Comparison of ENCODE assay signal across 10 cellular contexts in genomic region chr20:53898558-53898931, GRCh38.
A peak's percentile ranks its signal among the peaks of the same experiment; 100 is the strongest.
DNase-seq lines count a peak whose midpoint lies in the region; ATAC-seq, FAIRE-seq and TF ChIP-seq lines count a peak whose summit lies in the region.
"Had no signal": no experiment of that assay in that cellular context is flagged by ENCODE, and none has a peak within 500 bp of the region (broad histone marks: within the 10 kb centered on the region; RNA-seq: fewer than 3 reads in every experiment).

No MANE protein-coding gene starts in this region.

- H3K9ac ChIP-seq in KMS-11 (no peak overlapping the region), K562 (ENCODE audit: insufficient read depth in 1 of 2, low read depth in 2 of 2, low read length in 2 of 2) (no peak overlapping the region; a peak in 1 of 4 replicates), GM23248 (no peak overlapping the region)

- no peaks in the 10 kb centered on the region for H3K27me3 Mint-ChIP-seq in nephron (ENCODE audit: low read depth)

- TF ChIP-seq CTCF in KMS-11 (conservative IDR thresholded peaks at IDR 0.05; ENCODE audit: low read depth, low read length) = no peak
- no peak for TF ChIP-seq CTCF in K562 (IDR thresholded peaks at IDR 0.05 in 2 of 3, conservative IDR thresholded peaks at IDR 0.05 in 1 of 3; ENCODE audit: insufficient read depth in 2 of 3, low read depth in 1 of 3, low read length in 3 of 3)
- TF ChIP-seq CTCF in nephron (IDR thresholded peaks at IDR 0.05; ENCODE audit: unreplicated experiment in 3 of 3) = no peak

- peaks cover 42% of the 10 kb centered on the region for H3K4me1 ChIP-seq in KMS-11 (ENCODE audit: low read depth, poor library complexity, severe bottlenecking)
- peaks cover 8 to 29% of the 10 kb centered on the region in 2 experiments; a peak in 4 of 5 replicates for H3K4me1 ChIP-seq in K562 (replicated peaks in 1 of 2; ENCODE audit: control insufficient read depth in 2 of 2, insufficient read depth in 2 of 2, low read length in 2 of 2)
- H3K4me1 ChIP-seq in GM23248 (ENCODE audit: insufficient read depth) = peaks cover 53% of the 10 kb centered on the region

- FAIRE-seq in K562 (lab: Jason Lieb, UNC) = no peak

- H3K4me3 ChIP-seq in KMS-11 (IDR thresholded peaks at IDR 0.05; ENCODE audit: insufficient read depth, low read depth, low read length) = no peak overlapping the region
- no peak overlapping the region for H3K4me3 ChIP-seq in K562
- H3K4me3 ChIP-seq in GM23248 = no peak overlapping the region
- H3K4me3 ChIP-seq: tibial artery had no signal

- no peak for TF ChIP-seq RAD21 in K562 (CRISPR knock-in tag; conservative IDR thresholded peaks at IDR 0.05 in 1 of 2, IDR thresholded peaks at IDR 0.05 in 1 of 2)

- no peaks in the 10 kb centered on the region for H3K9me3 Mint-ChIP-seq in nephron

- H3K9me3 ChIP-seq in K562 (replicated peaks; ENCODE audit: control insufficient read depth, insufficient read depth, low read depth, low read length) = no peaks in the 10 kb centered on the region
- no peaks in the 10 kb centered on the region for H3K9me3 ChIP-seq in GM23248 (ENCODE audit: low read depth)
- H3K9me3 ChIP-seq: tibial artery had no signal

- CTCF ChIA-PET in K562 (lab: Yijun Ruan, JAX; ENCODE audit: low intra/inter-chr PET ratio) = no interaction called here

- peaks cover 49% of the 10 kb centered on the region for H3K4me1 Mint-ChIP-seq in nephron

- H3K9me2 ChIP-seq in GM23248 (ENCODE audit: insufficient read depth) = no peaks in the 10 kb centered on the region; the same call in 1 of the 2 replicates

- H3F3A ChIP-seq in GM23248 (ENCODE audit: insufficient read depth) = peaks cover 50% of the 10 kb centered on the region

- no peaks in the 10 kb centered on the region for H3K79me2 ChIP-seq in KMS-11 (ENCODE audit: insufficient read depth, low read depth)
- no peaks in the 10 kb centered on the region for H3K79me2 ChIP-seq in K562 (ENCODE audit: control insufficient read depth, insufficient read depth, low read length)
- no peaks in the 10 kb centered on the region for H3K79me2 ChIP-seq in GM23248 (ENCODE audit: insufficient read depth)

- no peak for TF ChIP-seq POLR2A in K562 (conservative IDR thresholded peaks at IDR 0.05)

- ATAC-seq in K562 (no peak; the same call in 2 of the 3 replicates), HG03565 (IDR thresholded peaks at IDR 0.05; ENCODE audit: unreplicated experiment) (no peak)

- TF ChIP-seq EP300 in K562 (IDR thresholded peaks at IDR 0.05; ENCODE audit: low read length) = no peak

- no peaks in the 10 kb centered on the region for H4K20me1 ChIP-seq in KMS-11 (ENCODE audit: insufficient read depth)
- no peaks in the 10 kb centered on the region for H4K20me1 ChIP-seq in K562 (replicated peaks; ENCODE audit: control insufficient read depth, insufficient read depth, low read length)
- H4K20me1 ChIP-seq in GM23248 (ENCODE audit: insufficient read depth) = no peaks in the 10 kb centered on the region

- no peaks in the 10 kb centered on the region for H3K9me1 ChIP-seq in K562 (ENCODE audit: control insufficient read depth, insufficient read depth, low read length)

- POLR2A ChIA-PET in K562 (lab: Yijun Ruan, JAX) = interaction anchor here (1.3 to 1.4 kb wide), 2 partner anchors 9 to 37 kb away, joined by 3 to 4 read pairs; no protein-coding TSS in a partner anchor

- no peak overlapping the region for H3K4me2 ChIP-seq in KMS-11
- H3K4me2 ChIP-seq in K562 (ENCODE audit: insufficient read depth, low read length) = peak overlapping the region; percentile 60
- no peak overlapping the region for H3K4me2 ChIP-seq in GM23248 (ENCODE audit: unreplicated experiment)

- H3K27me3 ChIP-seq in KMS-11 (ENCODE audit: insufficient read depth, low read depth) (no peaks in the 10 kb centered on the region), K562 (ENCODE audit: control insufficient read depth in 2 of 2, insufficient read depth in 2 of 2, low read length in 2 of 2) (no peaks in the 10 kb centered on the region), GM23248 (replicated peaks; ENCODE audit: insufficient read depth) (no peaks in the 10 kb centered on the region)
- H3K27me3 ChIP-seq: tibial artery had no signal

- DNase-seq in NCI-H2107 treated with DMSO at 0.1 percent for 48 hours (lab: John Stamatoyannopoulos, UW; ENCODE audit: unreplicated experiment) (peak; percentile 54), NCI-H2107 (lab: John Stamatoyannopoulos, UW) (no peak), K562 (ENCODE audit: extremely low read depth in 1 of 4, low spot score in 3 of 4) (no peak), RKO (ENCODE audit: low spot score) (no peak), GM23248 (no peak)
- DNase-seq: DMS153 had no signal

- H3K27ac ChIP-seq in KMS-11 = 0 out of 2 replicates have a peak overlapping the region, but pooled peaks have one; percentile 19
- H3K27ac ChIP-seq in K562 (ENCODE audit: extremely low read depth, low read depth, low read length) = no peak overlapping the region
- H3K27ac ChIP-seq in GM23248 = no peak overlapping the region
- H3K27ac ChIP-seq: tibial artery had no signal

- 86% methylated on average over 8 of the region's 8 CpGs for WGBS in K562 (ENCODE audit: insufficient coverage, low coverage, missing lambda C conversion rate)
- 96 to 97% methylated on average over 8 of the region's 8 CpGs for WGBS in GM23248 (ENCODE audit: low coverage in 1 of 2, low lambda C conversion rate in 2 of 2, missing lambda C conversion rate in 2 of 2), 2 experiments

- peak overlapping the region in 2 of 3 experiments; percentile 24 to 79 for H3K27ac Mint-ChIP-seq in nephron

- H2AFZ ChIP-seq in KMS-11 (ENCODE audit: low read depth) = no peak overlapping the region
- peak overlapping the region; percentile 88 for H2AFZ ChIP-seq in K562 (ENCODE audit: low read depth, low read length)
- no peak overlapping the region for H2AFZ ChIP-seq in GM23248

- H3K36me3 ChIP-seq in KMS-11 (ENCODE audit: insufficient read depth) = no peaks in the 10 kb centered on the region
- no peaks in the 10 kb centered on the region for H3K36me3 ChIP-seq in K562 (ENCODE audit: control insufficient read depth, insufficient read depth, low read length)
- no peaks in the 10 kb centered on the region for H3K36me3 ChIP-seq in GM23248 (ENCODE audit: low read depth)
- H3K36me3 ChIP-seq: tibial artery had no signal

- H3K4me3 Mint-ChIP-seq in nephron = no peak overlapping the region

- BruUV-seq in K562 (replicated peaks; lab: Mats Ljungman, UMichigan) = no TSS peak

- H3K36me3 Mint-ChIP-seq in nephron (ENCODE audit: low read depth) = no peaks in the 10 kb centered on the region

- in situ Hi-C loops in K562 (cut with MboI) = no loop called here
- in situ Hi-C loops in GM23248 (cut with MboI) = no loop called here

- intact Hi-C loops in K562 (cut with micrococcal nuclease) = no loop called here

TF ChIP-seq in K562, 482 proteins besides CTCF, POLR2A, EP300 and RAD21 (continues in another document):
- TF ChIP-seq ELF2 (CRISPR knock-in tag; IDR thresholded peaks at IDR 0.05) = no peak
